23 cellular contexts compared by ENCODE assay signal in the genomic region with DNA sequence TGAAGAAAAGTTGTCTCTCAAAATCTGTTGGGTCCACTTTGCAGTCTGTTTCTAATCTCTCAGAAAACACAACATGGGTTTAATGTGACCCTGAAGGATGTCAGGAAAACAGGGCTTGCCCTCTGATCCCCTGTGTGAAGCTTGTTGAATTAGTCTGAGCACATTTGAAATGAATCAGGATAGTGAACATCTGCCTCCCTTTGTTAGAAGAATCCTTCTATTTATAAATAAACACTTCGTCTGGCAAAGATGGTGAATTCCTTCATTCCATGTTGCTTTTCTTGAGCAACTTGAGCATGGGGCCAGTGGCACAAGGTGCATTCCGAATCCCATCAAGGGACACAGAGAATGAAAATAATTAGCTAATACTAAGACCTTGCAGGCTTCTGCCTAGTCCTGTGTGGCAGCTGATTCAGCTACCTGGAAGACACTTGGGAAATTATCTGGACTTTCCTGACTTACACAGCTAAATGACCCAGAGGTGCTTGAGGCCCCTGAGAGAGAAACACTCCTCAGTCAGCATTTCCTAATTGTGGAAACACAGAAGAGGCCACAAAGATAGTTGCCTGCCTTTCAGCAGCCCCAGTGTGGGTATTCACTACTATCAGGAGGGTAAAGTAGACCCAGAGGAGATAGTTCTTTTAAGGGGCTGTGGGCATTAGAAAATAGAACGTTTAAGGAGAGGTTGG.
DNase-seq lines count a peak whose midpoint lies in the region; ATAC-seq and TF ChIP-seq lines count a peak whose summit lies in the region.
"Had no signal": no experiment of that assay in that cellular context is flagged by ENCODE, and none has a peak within 500 bp of the region (broad histone marks: within the 10 kb centered on the region; RNA-seq: fewer than 3 reads in every experiment).

No MANE protein-coding gene starts in this region.

- ATAC-seq in sciatic nerve: peak; percentile 92
- ATAC-seq in GM21515 (IDR thresholded peaks at IDR 0.05; ENCODE audit: unreplicated experiment): no peak
- ATAC-seq in HG03378 (IDR thresholded peaks at IDR 0.05; ENCODE audit: unreplicated experiment): no peak
- ATAC-seq: activated naive CD8-positive, alpha-beta T cell treated with anti-CD3 and anti-CD28 coated beads, Interleukin-2, amount 50 U/mL, for 24 hours; GM12878; WTC11 had no signal

- no peaks in the 10 kb centered on the region for H3K9me3 ChIP-seq in tibial artery
- H3K9me3 ChIP-seq: left lung had no signal

- DNase-seq in GM03348 (ENCODE audit: low spot score) (peak; percentile 30), astrocyte of the spinal cord (ENCODE audit: low read depth, low spot score) (peak; percentile 4), kidney tubule cell (ENCODE audit: low spot score) (peak; percentile 11), sciatic nerve (ENCODE audit: low spot score) (no peak), tibial artery (no peak), KG1 (lab: John Stamatoyannopoulos, UW) (no peak)
- DNase-seq: activated CD4-positive, alpha-beta T cell treated with anti-CD3 and anti-CD28 coated beads, Interleukin-2, amount 50 U/mL, for 4 hours; activated CD8-positive, alpha-beta memory T cell treated with anti-CD3 and anti-CD28 coated beads, Interleukin-2, amount 50 U/mL, for 48 hours; activated effector memory CD4-positive, alpha-beta T cell treated with Interleukin-2 at 50 U/mL for 16 hours; activated naive CD8-positive, alpha-beta T cell treated with anti-CD3 and anti-CD28 coated beads, Interleukin-2, amount 50 U/mL, for 24 hours; CD4-positive, alpha-beta T cell; dermis blood vessel endothelial cell; GF-D8; left lung; NCI-H1092 treated with DMSO at 0.1 percent for 48 hours; NCI-H2081 treated with DMSO at 0.1 percent for 48 hours; NCI-H510A treated with DMSO at 0.1 percent for 48 hours; stimulated activated CD4-positive, alpha-beta T cell treated with anti-CD3 and anti-CD28 coated beads, Interleukin-15, amount 100 ng/mL, for 24 hours had no signal

- no peaks in the 10 kb centered on the region for H3K36me3 ChIP-seq in tibial artery
- H3K36me3 ChIP-seq: left lung had no signal

- no peak overlapping the region for H3K27ac ChIP-seq in tibial artery
- H3K27ac ChIP-seq: epithelial cell of prostate, left lung had no signal

- peaks cover 0 to 8% (median 1%) of the 10 kb centered on the region in 4 donors for H3K4me1 ChIP-seq in tibial artery
- H3K4me1 ChIP-seq: left lung had no signal

- intact Hi-C loops in sciatic nerve (cut with DNase I) (no loop called here), tibial artery (cut with DNase I; ENCODE audit: low total_unique reads) (loop anchor here (10.0 kb wide), 1 partner anchor 58 kb away; no protein-coding TSS in a partner anchor)

- no peaks in the 10 kb centered on the region for H3K27me3 ChIP-seq in tibial artery
- H3K27me3 ChIP-seq: left lung had no signal

- in situ Hi-C loops in astrocyte of the spinal cord (cut with HindIII; ENCODE audit: low sequenced_read_pairs): no loop called here

- no peak overlapping the region for H3K4me3 ChIP-seq in astrocyte of the spinal cord (ENCODE audit: low read depth, low read length)
- no peak overlapping the region for H3K4me3 ChIP-seq in tibial artery
- H3K4me3 ChIP-seq: GM12878, left lung had no signal

- TF ChIP-seq CTCF in astrocyte of the spinal cord (IDR thresholded peaks at IDR 0.05; ENCODE audit: low read depth, low read length): no peak
- no peak for TF ChIP-seq CTCF in tibial artery (IDR thresholded peaks at IDR 0.05)

Comparison
In these comparisons a context has a peak if more than half of its experiments do, and no peak if none do; other contexts are left out.
1. DNase-seq: peak in GM03348 (single experiment), astrocyte of the spinal cord (single experiment) and kidney tubule cell (single experiment); none in sciatic nerve (single experiment), tibial artery (0 of 2) and KG1 (single experiment).